1 cellular context compared by ENCODE assay signal in the genomic region with DNA sequence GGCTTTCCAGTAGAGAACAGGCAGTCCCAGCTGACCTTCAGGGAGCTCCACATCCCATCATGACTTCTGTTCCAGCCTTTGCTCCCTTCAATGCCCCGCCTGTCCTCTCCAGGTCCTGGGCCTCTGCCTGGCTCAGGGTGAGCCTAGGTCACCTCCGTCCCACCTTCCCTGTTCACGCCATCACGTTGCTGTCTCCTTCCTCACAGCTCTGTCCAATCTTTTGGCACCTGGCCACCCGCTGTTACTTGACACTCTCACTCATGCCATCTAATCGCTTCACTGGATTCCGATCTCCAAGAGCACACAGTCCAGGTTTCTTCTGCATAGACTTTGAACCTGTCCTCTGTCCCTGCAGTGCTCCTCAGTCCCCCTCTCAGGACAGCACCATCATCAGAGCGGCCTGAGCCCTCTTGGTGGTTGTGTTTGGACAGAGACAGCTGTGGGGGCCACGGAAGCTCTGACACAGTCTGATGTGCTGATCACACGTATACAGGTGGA.
TF ChIP-seq lines count a peak whose summit lies in the region.

No MANE protein-coding gene starts in this region.

TF ChIP-seq in HepG2, 621 proteins besides CTCF, POLR2A, EP300 and RAD21 (continued from another document and continues in another):
- TF ChIP-seq ZSCAN20 (CRISPR knock-in tag; IDR thresholded peaks at IDR 0.05; ENCODE audit: borderline replicate concordance) (no peak), ATF3 (CRISPR knock-in tag; IDR thresholded peaks at IDR 0.05) (no peak; the same call in 1 of the 2 replicates), JDP2 (CRISPR knock-in tag; IDR thresholded peaks at IDR 0.05; ENCODE audit: borderline replicate concordance) (no peak), ZFP36L2 (CRISPR knock-in tag; IDR thresholded peaks at IDR 0.05) (no peak), TRAFD1 (CRISPR knock-in tag; IDR thresholded peaks at IDR 0.05; ENCODE audit: borderline replicate concordance) (no peak), ARHGAP35 (CRISPR knock-in tag; IDR thresholded peaks at IDR 0.05; ENCODE audit: borderline replicate concordance) (peak; percentile 78; the same call in 1 of the 2 replicates), KMT2B (CRISPR knock-in tag; IDR thresholded peaks at IDR 0.05) (0 out of 2 replicates have a peak, but pooled peaks have one; percentile 20), ZNF589 (CRISPR knock-in tag; conservative IDR thresholded peaks at IDR 0.05) (no peak; the same call in 1 of the 2 replicates), ZGPAT (CRISPR knock-in tag; IDR thresholded peaks at IDR 0.05) (peak; percentile 72; the same call in 1 of the 2 replicates), SAP130 (CRISPR knock-in tag; IDR thresholded peaks at IDR 0.05; ENCODE audit: low read depth) (peak; percentile 47), ZNF512B (CRISPR knock-in tag; IDR thresholded peaks at IDR 0.05; ENCODE audit: borderline replicate concordance) (no peak), POGZ (CRISPR knock-in tag; IDR thresholded peaks at IDR 0.05) (peak; percentile 95), NFKBIZ (CRISPR knock-in tag; IDR thresholded peaks at IDR 0.05) (peak; percentile 34; the same call in 1 of the 2 replicates), ZNF646 (CRISPR knock-in tag; IDR thresholded peaks at IDR 0.05) (no peak; the same call in 1 of the 2 replicates), ZNF597 (CRISPR knock-in tag; IDR thresholded peaks at IDR 0.05) (no peak), TRIM22 (IDR thresholded peaks at IDR 0.05) (no peak), ARNT2 (CRISPR knock-in tag; IDR thresholded peaks at IDR 0.05; ENCODE audit: low read depth) (0 out of 2 replicates have a peak, but pooled peaks have one; percentile 59), MTA1 (CRISPR knock-in tag; IDR thresholded peaks at IDR 0.05; ENCODE audit: borderline replicate concordance) (peak; percentile 87; the same call in 1 of the 2 replicates), ZNF749 (CRISPR knock-in tag; IDR thresholded peaks at IDR 0.05; ENCODE audit: borderline replicate concordance) (no peak), ARID2 (CRISPR knock-in tag; IDR thresholded peaks at IDR 0.05; ENCODE audit: borderline replicate concordance) (no peak), SP4 (CRISPR knock-in tag; IDR thresholded peaks at IDR 0.05) (no peak; the same call in 1 of the 2 replicates)
- TF ChIP-seq, protein P1, sequence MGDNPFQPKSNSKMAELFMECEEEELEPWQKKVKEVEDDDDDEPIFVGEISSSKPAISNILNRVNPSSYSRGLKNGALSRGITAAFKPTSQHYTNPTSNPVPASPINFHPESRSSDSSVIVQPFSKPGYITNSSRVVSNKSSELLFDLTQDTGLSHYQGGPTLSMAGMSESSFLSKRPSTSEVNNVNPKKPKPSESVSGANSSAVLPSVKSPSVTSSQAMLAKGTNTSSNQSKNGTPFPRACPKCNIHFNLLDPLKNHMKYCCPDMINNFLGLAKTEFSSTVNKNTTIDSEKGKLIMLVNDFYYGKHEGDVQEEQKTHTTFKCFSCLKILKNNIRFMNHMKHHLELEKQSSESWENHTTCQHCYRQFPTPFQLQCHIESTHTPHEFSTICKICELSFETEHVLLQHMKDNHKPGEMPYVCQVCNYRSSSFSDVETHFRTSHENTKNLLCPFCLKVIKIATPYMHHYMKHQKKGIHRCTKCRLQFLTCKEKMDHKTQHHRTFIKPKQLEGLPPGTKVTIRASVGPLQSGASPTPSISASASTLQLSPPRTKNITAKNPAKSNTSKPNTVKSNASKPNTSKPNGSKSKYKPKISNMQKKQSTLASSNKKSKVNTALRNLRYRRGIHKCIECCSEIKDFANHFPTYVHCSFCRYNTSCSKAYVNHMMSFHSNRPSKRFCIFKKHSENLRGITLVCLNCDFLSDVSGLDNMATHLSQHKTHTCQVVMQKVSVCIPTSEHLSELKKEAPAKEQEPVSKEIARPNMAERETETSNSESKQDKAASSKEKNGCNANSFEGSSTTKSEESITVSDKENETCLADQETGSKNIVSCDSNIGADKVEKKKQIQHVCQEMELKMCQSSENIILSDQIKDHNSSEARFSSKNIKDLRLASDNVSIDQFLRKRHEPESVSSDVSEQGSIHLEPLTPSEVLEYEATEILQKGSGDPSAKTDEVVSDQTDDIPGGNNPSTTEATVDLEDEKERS (CRISPR knock-in tag; IDR thresholded peaks at IDR 0.05): no peak
- TF ChIP-seq, protein P2, sequence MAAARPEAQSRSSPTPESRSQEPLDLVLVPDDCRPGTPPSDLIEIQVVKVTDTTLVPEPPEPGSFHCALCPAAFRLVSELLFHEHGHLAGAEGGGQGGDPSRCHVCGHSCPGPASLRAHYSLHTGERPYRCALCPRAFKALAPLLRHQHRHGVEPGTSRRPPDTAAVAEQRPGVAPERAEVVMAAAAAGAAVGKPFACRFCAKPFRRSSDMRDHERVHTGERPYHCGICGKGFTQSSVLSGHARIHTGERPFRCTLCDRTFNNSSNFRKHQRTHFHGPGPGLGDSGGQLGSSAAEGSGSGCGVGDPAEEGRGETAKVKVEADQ (CRISPR knock-in tag; IDR thresholded peaks at IDR 0.05; ENCODE audit: borderline replicate concordance): no peak; the same call in 1 of the 2 replicates
- TF ChIP-seq, protein P3, sequence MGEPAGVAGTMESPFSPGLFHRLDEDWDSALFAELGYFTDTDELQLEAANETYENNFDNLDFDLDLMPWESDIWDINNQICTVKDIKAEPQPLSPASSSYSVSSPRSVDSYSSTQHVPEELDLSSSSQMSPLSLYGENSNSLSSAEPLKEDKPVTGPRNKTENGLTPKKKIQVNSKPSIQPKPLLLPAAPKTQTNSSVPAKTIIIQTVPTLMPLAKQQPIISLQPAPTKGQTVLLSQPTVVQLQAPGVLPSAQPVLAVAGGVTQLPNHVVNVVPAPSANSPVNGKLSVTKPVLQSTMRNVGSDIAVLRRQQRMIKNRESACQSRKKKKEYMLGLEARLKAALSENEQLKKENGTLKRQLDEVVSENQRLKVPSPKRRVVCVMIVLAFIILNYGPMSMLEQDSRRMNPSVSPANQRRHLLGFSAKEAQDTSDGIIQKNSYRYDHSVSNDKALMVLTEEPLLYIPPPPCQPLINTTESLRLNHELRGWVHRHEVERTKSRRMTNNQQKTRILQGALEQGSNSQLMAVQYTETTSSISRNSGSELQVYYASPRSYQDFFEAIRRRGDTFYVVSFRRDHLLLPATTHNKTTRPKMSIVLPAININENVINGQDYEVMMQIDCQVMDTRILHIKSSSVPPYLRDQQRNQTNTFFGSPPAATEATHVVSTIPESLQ (CRISPR knock-in tag; conservative IDR thresholded peaks at IDR 0.05): no peak
